In the genomic region with DNA sequence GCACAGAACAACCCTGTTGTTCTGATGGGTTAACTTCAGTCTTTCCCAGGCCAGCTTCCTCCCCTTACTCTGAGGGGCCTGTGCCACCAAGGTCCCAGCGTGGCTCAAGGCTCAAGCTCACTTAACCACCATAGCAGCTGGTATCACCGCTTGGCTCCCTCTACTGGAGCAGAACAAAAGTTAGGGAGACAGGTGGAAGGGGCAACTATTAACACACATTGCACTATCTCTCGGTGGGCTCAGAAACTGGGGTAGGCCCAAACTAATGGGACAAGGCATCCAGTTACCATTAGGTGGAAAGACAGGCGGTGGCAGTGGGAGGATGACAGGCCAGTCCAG, we compare ENCODE assay signal across 1 cellular context.
TF ChIP-seq lines count a peak whose summit lies in the region.

No MANE protein-coding gene starts in this region.

TF ChIP-seq in HepG2, 621 proteins besides CTCF, POLR2A, EP300 and RAD21 (continued from another document and continues in another):
- TF ChIP-seq, protein P1, sequence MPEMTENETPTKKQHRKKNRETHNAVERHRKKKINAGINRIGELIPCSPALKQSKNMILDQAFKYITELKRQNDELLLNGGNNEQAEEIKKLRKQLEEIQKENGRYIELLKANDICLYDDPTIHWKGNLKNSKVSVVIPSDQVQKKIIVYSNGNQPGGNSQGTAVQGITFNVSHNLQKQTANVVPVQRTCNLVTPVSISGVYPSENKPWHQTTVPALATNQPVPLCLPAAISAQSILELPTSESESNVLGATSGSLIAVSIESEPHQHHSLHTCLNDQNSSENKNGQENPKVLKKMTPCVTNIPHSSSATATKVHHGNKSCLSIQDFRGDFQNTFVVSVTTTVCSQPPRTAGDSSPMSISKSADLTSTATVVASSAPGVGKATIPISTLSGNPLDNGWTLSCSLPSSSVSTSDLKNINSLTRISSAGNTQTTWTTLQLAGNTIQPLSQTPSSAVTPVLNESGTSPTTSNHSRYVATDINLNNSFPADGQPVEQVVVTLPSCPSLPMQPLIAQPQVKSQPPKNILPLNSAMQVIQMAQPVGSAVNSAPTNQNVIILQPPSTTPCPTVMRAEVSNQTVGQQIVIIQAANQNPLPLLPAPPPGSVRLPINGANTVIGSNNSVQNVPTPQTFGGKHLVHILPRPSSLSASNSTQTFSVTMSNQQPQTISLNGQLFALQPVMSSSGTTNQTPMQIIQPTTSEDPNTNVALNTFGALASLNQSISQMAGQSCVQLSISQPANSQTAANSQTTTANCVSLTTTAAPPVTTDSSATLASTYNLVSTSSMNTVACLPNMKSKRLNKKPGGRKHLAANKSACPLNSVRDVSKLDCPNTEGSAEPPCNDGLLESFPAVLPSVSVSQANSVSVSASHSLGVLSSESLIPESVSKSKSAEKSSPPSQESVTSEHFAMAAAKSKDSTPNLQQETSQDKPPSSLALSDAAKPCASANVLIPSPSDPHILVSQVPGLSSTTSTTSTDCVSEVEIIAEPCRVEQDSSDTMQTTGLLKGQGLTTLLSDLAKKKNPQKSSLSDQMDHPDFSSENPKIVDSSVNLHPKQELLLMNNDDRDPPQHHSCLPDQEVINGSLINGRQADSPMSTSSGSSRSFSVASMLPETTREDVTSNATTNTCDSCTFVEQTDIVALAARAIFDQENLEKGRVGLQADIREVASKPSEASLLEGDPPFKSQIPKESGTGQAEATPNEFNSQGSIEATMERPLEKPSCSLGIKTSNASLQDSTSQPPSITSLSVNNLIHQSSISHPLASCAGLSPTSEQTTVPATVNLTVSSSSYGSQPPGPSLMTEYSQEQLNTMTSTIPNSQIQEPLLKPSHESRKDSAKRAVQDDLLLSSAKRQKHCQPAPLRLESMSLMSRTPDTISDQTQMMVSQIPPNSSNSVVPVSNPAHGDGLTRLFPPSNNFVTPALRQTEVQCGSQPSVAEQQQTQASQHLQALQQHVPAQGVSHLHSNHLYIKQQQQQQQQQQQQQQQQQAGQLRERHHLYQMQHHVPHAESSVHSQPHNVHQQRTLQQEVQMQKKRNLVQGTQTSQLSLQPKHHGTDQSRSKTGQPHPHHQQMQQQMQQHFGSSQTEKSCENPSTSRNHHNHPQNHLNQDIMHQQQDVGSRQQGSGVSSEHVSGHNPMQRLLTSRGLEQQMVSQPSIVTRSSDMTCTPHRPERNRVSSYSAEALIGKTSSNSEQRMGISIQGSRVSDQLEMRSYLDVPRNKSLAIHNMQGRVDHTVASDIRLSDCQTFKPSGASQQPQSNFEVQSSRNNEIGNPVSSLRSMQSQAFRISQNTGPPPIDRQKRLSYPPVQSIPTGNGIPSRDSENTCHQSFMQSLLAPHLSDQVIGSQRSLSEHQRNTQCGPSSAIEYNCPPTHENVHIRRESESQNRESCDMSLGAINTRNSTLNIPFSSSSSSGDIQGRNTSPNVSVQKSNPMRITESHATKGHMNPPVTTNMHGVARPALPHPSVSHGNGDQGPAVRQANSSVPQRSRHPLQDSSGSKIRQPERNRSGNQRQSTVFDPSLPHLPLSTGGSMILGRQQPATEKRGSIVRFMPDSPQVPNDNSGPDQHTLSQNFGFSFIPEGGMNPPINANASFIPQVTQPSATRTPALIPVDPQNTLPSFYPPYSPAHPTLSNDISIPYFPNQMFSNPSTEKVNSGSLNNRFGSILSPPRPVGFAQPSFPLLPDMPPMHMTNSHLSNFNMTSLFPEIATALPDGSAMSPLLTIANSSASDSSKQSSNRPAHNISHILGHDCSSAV (CRISPR knock-in tag; IDR thresholded peaks at IDR 0.05; ENCODE audit: borderline replicate concordance) = no peak
- TF ChIP-seq JARID2 (CRISPR knock-in tag; IDR thresholded peaks at IDR 0.05; ENCODE audit: insufficient replicate concordance) = no peak
- TF ChIP-seq, protein P2, sequence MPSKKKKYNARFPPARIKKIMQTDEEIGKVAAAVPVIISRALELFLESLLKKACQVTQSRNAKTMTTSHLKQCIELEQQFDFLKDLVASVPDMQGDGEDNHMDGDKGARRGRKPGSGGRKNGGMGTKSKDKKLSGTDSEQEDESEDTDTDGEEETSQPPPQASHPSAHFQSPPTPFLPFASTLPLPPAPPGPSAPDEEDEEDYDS (CRISPR knock-in tag; IDR thresholded peaks at IDR 0.05) = no peak
- TF ChIP-seq NR2C2 (CRISPR knock-in tag; IDR thresholded peaks at IDR 0.05; ENCODE audit: borderline replicate concordance) = no peak
- no peak; the same call in 1 of the 2 replicates for TF ChIP-seq BORCS8-MEF2B (CRISPR knock-in tag; IDR thresholded peaks at IDR 0.05)
- no peak for TF ChIP-seq ZNF850 (CRISPR knock-in tag; conservative IDR thresholded peaks at IDR 0.05)
- TF ChIP-seq, protein P3, sequence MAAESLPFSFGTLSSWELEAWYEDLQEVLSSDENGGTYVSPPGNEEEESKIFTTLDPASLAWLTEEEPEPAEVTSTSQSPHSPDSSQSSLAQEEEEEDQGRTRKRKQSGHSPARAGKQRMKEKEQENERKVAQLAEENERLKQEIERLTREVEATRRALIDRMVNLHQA (CRISPR knock-in tag; IDR thresholded peaks at IDR 0.05) = no peak
- TF ChIP-seq, protein P4, sequence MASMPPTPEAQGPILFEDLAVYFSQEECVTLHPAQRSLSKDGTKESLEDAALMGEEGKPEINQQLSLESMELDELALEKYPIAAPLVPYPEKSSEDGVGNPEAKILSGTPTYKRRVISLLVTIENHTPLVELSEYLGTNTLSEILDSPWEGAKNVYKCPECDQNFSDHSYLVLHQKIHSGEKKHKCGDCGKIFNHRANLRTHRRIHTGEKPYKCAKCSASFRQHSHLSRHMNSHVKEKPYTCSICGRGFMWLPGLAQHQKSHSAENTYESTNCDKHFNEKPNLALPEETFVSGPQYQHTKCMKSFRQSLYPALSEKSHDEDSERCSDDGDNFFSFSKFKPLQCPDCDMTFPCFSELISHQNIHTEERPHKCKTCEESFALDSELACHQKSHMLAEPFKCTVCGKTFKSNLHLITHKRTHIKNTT (CRISPR knock-in tag; IDR thresholded peaks at IDR 0.05) = no peak
- TF ChIP-seq SMARCE1 (IDR thresholded peaks at IDR 0.05; ENCODE audit: borderline replicate concordance) = no peak
- TF ChIP-seq RARG (CRISPR knock-in tag; IDR thresholded peaks at IDR 0.05; ENCODE audit: low read depth) = no peak
- no peak for TF ChIP-seq MTF2 (CRISPR knock-in tag; IDR thresholded peaks at IDR 0.05; ENCODE audit: borderline replicate concordance)
- no peak for TF ChIP-seq ZNF30 (CRISPR knock-in tag; IDR thresholded peaks at IDR 0.05)
- TF ChIP-seq, protein P5, sequence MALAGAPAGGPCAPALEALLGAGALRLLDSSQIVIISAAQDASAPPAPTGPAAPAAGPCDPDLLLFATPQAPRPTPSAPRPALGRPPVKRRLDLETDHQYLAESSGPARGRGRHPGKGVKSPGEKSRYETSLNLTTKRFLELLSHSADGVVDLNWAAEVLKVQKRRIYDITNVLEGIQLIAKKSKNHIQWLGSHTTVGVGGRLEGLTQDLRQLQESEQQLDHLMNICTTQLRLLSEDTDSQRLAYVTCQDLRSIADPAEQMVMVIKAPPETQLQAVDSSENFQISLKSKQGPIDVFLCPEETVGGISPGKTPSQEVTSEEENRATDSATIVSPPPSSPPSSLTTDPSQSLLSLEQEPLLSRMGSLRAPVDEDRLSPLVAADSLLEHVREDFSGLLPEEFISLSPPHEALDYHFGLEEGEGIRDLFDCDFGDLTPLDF (CRISPR knock-in tag; IDR thresholded peaks at IDR 0.05) = no peak
- TF ChIP-seq ZNF547 (CRISPR knock-in tag; IDR thresholded peaks at IDR 0.05) = no peak
- peak; percentile 58 for TF ChIP-seq CEBPG (CRISPR knock-in tag; IDR thresholded peaks at IDR 0.05)
- TF ChIP-seq FOXP1 (IDR thresholded peaks at IDR 0.05) = no peak
- TF ChIP-seq FOXP1 (CRISPR knock-in tag; IDR thresholded peaks at IDR 0.05) = no peak
- no peak for TF ChIP-seq CBX2 (IDR thresholded peaks at IDR 0.05; ENCODE audit: low read depth, low read length)
- no peak for TF ChIP-seq CBX2 (CRISPR knock-in tag; IDR thresholded peaks at IDR 0.05; ENCODE audit: low read depth)
- no peak for TF ChIP-seq ZNF382 (CRISPR knock-in tag; IDR thresholded peaks at IDR 0.05; ENCODE audit: borderline replicate concordance)
- TF ChIP-seq ZBTB7A (CRISPR knock-in tag; IDR thresholded peaks at IDR 0.05) = no peak
- TF ChIP-seq JUN (CRISPR knock-in tag; IDR thresholded peaks at IDR 0.05) = no peak
- no peak for TF ChIP-seq CC2D1A (CRISPR knock-in tag; IDR thresholded peaks at IDR 0.05)
- TF ChIP-seq ZKSCAN5 (CRISPR knock-in tag; IDR thresholded peaks at IDR 0.05) = no peak
- no peak for TF ChIP-seq RORA (CRISPR knock-in tag; IDR thresholded peaks at IDR 0.05)
- TF ChIP-seq, protein P6, sequence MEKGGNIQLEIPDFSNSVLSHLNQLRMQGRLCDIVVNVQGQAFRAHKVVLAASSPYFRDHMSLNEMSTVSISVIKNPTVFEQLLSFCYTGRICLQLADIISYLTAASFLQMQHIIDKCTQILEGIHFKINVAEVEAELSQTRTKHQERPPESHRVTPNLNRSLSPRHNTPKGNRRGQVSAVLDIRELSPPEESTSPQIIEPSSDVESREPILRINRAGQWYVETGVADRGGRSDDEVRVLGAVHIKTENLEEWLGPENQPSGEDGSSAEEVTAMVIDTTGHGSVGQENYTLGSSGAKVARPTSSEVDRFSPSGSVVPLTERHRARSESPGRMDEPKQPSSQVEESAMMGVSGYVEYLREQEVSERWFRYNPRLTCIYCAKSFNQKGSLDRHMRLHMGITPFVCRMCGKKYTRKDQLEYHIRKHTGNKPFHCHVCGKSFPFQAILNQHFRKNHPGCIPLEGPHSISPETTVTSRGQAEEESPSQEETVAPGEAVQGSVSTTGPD (CRISPR knock-in tag; IDR thresholded peaks at IDR 0.05) = no peak
- TF ChIP-seq TAF1 (CRISPR knock-in tag; IDR thresholded peaks at IDR 0.05) = no peak
- no peak for TF ChIP-seq FOSL1 (CRISPR knock-in tag; IDR thresholded peaks at IDR 0.05; ENCODE audit: borderline replicate concordance)
- peak; percentile 44; the same call in 1 of the 2 replicates for TF ChIP-seq MIXL1 (CRISPR knock-in tag; IDR thresholded peaks at IDR 0.05)
- TF ChIP-seq ZNF230 (CRISPR knock-in tag; IDR thresholded peaks at IDR 0.05) = no peak
- TF ChIP-seq, protein P7, sequence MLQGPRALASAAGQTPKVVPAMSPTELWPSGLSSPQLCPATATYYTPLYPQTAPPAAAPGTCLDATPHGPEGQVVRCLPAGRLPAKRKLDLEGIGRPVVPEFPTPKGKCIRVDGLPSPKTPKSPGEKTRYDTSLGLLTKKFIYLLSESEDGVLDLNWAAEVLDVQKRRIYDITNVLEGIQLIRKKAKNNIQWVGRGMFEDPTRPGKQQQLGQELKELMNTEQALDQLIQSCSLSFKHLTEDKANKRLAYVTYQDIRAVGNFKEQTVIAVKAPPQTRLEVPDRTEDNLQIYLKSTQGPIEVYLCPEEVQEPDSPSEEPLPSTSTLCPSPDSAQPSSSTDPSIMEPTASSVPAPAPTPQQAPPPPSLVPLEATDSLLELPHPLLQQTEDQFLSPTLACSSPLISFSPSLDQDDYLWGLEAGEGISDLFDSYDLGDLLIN (CRISPR knock-in tag; IDR thresholded peaks at IDR 0.05; ENCODE audit: borderline replicate concordance) = no peak
- TF ChIP-seq ZC3H4 (CRISPR knock-in tag; IDR thresholded peaks at IDR 0.05; ENCODE audit: borderline replicate concordance) = no peak
- TF ChIP-seq ELF1 (CRISPR knock-in tag; IDR thresholded peaks at IDR 0.05) = no peak
- TF ChIP-seq ZNF383 (CRISPR knock-in tag; IDR thresholded peaks at IDR 0.05; ENCODE audit: borderline replicate concordance) = 0 out of 2 replicates have a peak, but pooled peaks have one; percentile 53
- TF ChIP-seq, protein P8, sequence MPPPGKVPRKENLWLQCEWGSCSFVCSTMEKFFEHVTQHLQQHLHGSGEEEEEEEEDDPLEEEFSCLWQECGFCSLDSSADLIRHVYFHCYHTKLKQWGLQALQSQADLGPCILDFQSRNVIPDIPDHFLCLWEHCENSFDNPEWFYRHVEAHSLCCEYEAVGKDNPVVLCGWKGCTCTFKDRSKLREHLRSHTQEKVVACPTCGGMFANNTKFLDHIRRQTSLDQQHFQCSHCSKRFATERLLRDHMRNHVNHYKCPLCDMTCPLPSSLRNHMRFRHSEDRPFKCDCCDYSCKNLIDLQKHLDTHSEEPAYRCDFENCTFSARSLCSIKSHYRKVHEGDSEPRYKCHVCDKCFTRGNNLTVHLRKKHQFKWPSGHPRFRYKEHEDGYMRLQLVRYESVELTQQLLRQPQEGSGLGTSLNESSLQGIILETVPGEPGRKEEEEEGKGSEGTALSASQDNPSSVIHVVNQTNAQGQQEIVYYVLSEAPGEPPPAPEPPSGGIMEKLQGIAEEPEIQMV (CRISPR knock-in tag; IDR thresholded peaks at IDR 0.05; ENCODE audit: low read depth) = peak; percentile 48; the same call in 1 of the 2 replicates
- TF ChIP-seq NAIF1 (CRISPR knock-in tag; IDR thresholded peaks at IDR 0.05; ENCODE audit: borderline replicate concordance) = no peak
- no peak for TF ChIP-seq ZNF549 (CRISPR knock-in tag; IDR thresholded peaks at IDR 0.05)
- no peak for TF ChIP-seq KMT2B (CRISPR knock-in tag; IDR thresholded peaks at IDR 0.05)
- no peak for TF ChIP-seq PHF8 (CRISPR knock-in tag; IDR thresholded peaks at IDR 0.05)
- no peak for TF ChIP-seq ZFP36L2 (CRISPR knock-in tag; IDR thresholded peaks at IDR 0.05)
- TF ChIP-seq ZFAT (CRISPR knock-in tag; conservative IDR thresholded peaks at IDR 0.05) = no peak
- peak; percentile 16; the same call in 1 of the 2 replicates for TF ChIP-seq HOXA3 (CRISPR knock-in tag; IDR thresholded peaks at IDR 0.05)
- TF ChIP-seq KAT8 (CRISPR knock-in tag; IDR thresholded peaks at IDR 0.05) = no peak
- TF ChIP-seq ZSCAN25 (CRISPR knock-in tag; IDR thresholded peaks at IDR 0.05) = peak; percentile 58; the same call in 1 of the 2 replicates
- TF ChIP-seq ZNF776 (CRISPR knock-in tag; IDR thresholded peaks at IDR 0.05) = no peak
- TF ChIP-seq ASH2L (IDR thresholded peaks at IDR 0.05; ENCODE audit: insufficient read length, low read depth, low read length) = no peak
- TF ChIP-seq FOSL2 (CRISPR knock-in tag; IDR thresholded peaks at IDR 0.05) = peak; percentile 21; the same call in 1 of the 2 replicates
- no peak for TF ChIP-seq FOXC1 (CRISPR knock-in tag; IDR thresholded peaks at IDR 0.05; ENCODE audit: borderline replicate concordance)
- TF ChIP-seq, protein P9, sequence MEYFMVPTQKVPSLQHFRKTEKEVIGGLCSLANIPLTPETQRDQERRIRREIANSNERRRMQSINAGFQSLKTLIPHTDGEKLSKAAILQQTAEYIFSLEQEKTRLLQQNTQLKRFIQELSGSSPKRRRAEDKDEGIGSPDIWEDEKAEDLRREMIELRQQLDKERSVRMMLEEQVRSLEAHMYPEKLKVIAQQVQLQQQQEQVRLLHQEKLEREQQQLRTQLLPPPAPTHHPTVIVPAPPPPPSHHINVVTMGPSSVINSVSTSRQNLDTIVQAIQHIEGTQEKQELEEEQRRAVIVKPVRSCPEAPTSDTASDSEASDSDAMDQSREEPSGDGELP (IDR thresholded peaks at IDR 0.05; ENCODE audit: borderline replicate concordance, low read depth) = peak; percentile 52; the same call in 1 of the 2 replicates
- no peak for TF ChIP-seq ZNF34 (CRISPR knock-in tag; IDR thresholded peaks at IDR 0.05; ENCODE audit: borderline replicate concordance)
- TF ChIP-seq MED1 (CRISPR knock-in tag; IDR thresholded peaks at IDR 0.05) = 0 out of 2 replicates have a peak, but pooled peaks have one; percentile 16
- no peak for TF ChIP-seq ZNF460 (CRISPR knock-in tag; IDR thresholded peaks at IDR 0.05; ENCODE audit: borderline replicate concordance)
- no peak for TF ChIP-seq HCFC1 (IDR thresholded peaks at IDR 0.05; ENCODE audit: low read depth, low read length)
- 0 out of 2 replicates have a peak, but pooled peaks have one; percentile 42 for TF ChIP-seq ZNF644 (CRISPR knock-in tag; IDR thresholded peaks at IDR 0.05; ENCODE audit: low read depth)
